Comparison of ENCODE assay signal across 9 cellular contexts in the genomic region with DNA sequence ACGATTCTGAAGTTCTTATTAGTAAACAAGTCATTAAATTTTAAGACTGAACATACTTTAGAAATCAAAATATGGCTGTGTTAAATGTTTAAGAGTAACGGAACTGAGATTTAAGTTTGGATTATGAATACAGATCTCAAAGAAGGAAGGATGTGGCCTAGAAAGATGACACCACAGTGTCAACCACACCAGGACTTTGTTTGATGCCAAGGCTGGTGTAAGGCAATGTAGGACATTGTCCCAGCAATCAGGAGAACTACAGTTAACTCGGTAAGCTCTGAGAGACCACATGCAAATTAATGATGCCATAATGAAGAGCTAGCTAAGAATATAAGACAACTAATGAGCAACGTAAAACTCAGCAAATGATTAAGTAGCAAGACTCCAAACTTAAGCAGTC.
"Had no signal": no experiment of that assay in that cellular context is flagged by ENCODE, and none has a peak within 500 bp of the region (broad histone marks: within the 10 kb centered on the region; RNA-seq: fewer than 3 reads in every experiment).

No MANE protein-coding gene starts in this region.

- H2AFZ ChIP-seq: GM23338 had no signal

- H3K4me3 ChIP-seq: GM23338, K562 had no signal

- H3K4me2 ChIP-seq: GM23338 had no signal

- FAIRE-seq: H1, H54, HTR-8/SVneo, K562 had no signal

- DNase-seq: H9, HCEC 1CT, IMR-90, KG1 had no signal

- ATAC-seq: GM23338, K562 had no signal
